Comparison of ENCODE assay signal across 17 cellular contexts in the genomic region with DNA sequence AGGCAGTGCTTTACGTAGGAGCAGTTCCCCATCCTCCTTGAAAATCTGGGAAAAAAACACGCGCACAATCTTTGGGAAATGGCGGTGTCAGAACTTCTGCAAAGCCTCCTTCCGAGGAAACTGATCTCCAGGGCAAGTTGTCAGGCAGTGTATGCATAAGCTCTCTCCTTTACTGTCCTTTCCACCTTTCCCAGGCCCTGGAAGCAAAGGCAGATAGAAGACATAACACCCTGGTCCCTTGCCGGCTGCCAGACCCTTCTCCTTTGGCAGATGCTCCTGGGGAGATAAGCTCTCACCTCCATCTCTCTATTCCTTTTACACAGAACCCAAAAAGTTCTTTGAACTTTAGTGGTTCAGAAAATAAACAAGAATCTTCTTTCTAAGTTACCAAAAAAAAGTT. TPM values are rescaled to one million over a fixed set of nuclear protein-coding genes. Genes with fewer than 3 reads are reported as not detected.
"Had no signal": no experiment of that assay in that cellular context is flagged by ENCODE, and none has a peak within 500 bp of the region (broad histone marks: within the 10 kb centered on the region; RNA-seq: fewer than 3 reads in every experiment).

No MANE protein-coding gene starts in this region.

- H3K27ac ChIP-seq: thoracic aorta had no signal

- H3K36me3 Mint-ChIP-seq: activated CD4-positive, alpha-beta memory T cell treated with anti-CD3 and anti-CD28 coated beads for 36 hours; activated naive CD8-positive, alpha-beta T cell treated with anti-CD3 and anti-CD28 coated beads, Interleukin-2, amount 10 ng/mL, durations not matched to agents 7 days and 5 days had no signal

- H3K36me3 ChIP-seq: thoracic aorta had no signal

- H3K4me3 ChIP-seq: smooth muscle cell, thoracic aorta had no signal

- DNase-seq: activated CD4-positive, alpha-beta memory T cell treated with anti-CD3 and anti-CD28 coated beads for 36 hours; activated CD4-positive, alpha-beta T cell treated with anti-CD3 and anti-CD28 coated beads for 36 hours; activated naive CD8-positive, alpha-beta T cell treated with anti-CD3 and anti-CD28 coated beads, Interleukin-2, amount 10 ng/mL, durations not matched to agents 7 days and 5 days; aorta; hippocampal formation; kidney; mesendoderm; nephron progenitor cell; occipital lobe; right cardiac atrium; SK-N-SH; stimulated activated naive CD8-positive, alpha-beta T cell treated with anti-CD3 and anti-CD28 coated beads, Interleukin-15, amount 100 ng/mL, for 72 hours had no signal

- H3K4me3 Mint-ChIP-seq: activated CD4-positive, alpha-beta memory T cell treated with anti-CD3 and anti-CD28 coated beads for 36 hours; activated CD4-positive, alpha-beta T cell treated with anti-CD3 and anti-CD28 coated beads for 36 hours; activated naive CD8-positive, alpha-beta T cell treated with anti-CD3 and anti-CD28 coated beads, Interleukin-2, amount 10 ng/mL, durations not matched to agents 7 days and 5 days; nephron progenitor cell; stimulated activated naive CD8-positive, alpha-beta T cell treated with anti-CD3 and anti-CD28 coated beads, Interleukin-15, amount 100 ng/mL, for 72 hours had no signal

- ATAC-seq: activated CD4-positive, alpha-beta T cell treated with anti-CD3 and anti-CD28 coated beads for 36 hours; stimulated activated naive CD8-positive, alpha-beta T cell treated with anti-CD3 and anti-CD28 coated beads, Interleukin-15, amount 100 ng/mL, for 72 hours had no signal

- H3K27ac Mint-ChIP-seq: activated CD4-positive, alpha-beta memory T cell treated with anti-CD3 and anti-CD28 coated beads for 36 hours; activated CD4-positive, alpha-beta T cell treated with anti-CD3 and anti-CD28 coated beads for 36 hours; activated naive CD8-positive, alpha-beta T cell treated with anti-CD3 and anti-CD28 coated beads, Interleukin-2, amount 10 ng/mL, durations not matched to agents 7 days and 5 days; nephron progenitor cell had no signal

- H3K27me3 Mint-ChIP-seq: activated CD4-positive, alpha-beta memory T cell treated with anti-CD3 and anti-CD28 coated beads for 36 hours; activated CD4-positive, alpha-beta T cell treated with anti-CD3 and anti-CD28 coated beads for 36 hours; stimulated activated naive CD8-positive, alpha-beta T cell treated with anti-CD3 and anti-CD28 coated beads, Interleukin-15, amount 100 ng/mL, for 72 hours had no signal

- H3K9me3 Mint-ChIP-seq: activated CD4-positive, alpha-beta memory T cell treated with anti-CD3 and anti-CD28 coated beads for 36 hours; activated naive CD8-positive, alpha-beta T cell treated with anti-CD3 and anti-CD28 coated beads, Interleukin-2, amount 10 ng/mL, durations not matched to agents 7 days and 5 days; nephron progenitor cell; stimulated activated naive CD8-positive, alpha-beta T cell treated with anti-CD3 and anti-CD28 coated beads, Interleukin-15, amount 100 ng/mL, for 72 hours had no signal

- H3K9me3 ChIP-seq: SK-N-SH, thoracic aorta had no signal

RNA-seq across cellular contexts. Expression of gene WFIKKN2, which starts 18.4 kb away (rescaled TPM):
- total RNA-seq: activated CD4-positive, alpha-beta memory T cell treated with anti-CD3 and anti-CD28 coated beads for 36 hours; activated CD4-positive, alpha-beta T cell treated with anti-CD3 and anti-CD28 coated beads for 36 hours; activated naive CD8-positive, alpha-beta T cell treated with anti-CD3 and anti-CD28 coated beads, Interleukin-2, amount 10 ng/mL, durations not matched to agents 7 days and 5 days; dermis blood vessel endothelial cell; glomerular endothelial cell; smooth muscle cell; T-helper 1 cell treated with Interleukin-12 subunit alpha and Interleukin-12 subunit beta and Interleukin-4 antibody, amounts not matched to agents 30 ng/mL and 1 ng/mL, for 36 hours had no signal
- polyA plus RNA-seq: aorta, SK-N-SH, smooth muscle cell had no signal
